ENCODE assay signal across 17 cellular contexts in the genomic region with DNA sequence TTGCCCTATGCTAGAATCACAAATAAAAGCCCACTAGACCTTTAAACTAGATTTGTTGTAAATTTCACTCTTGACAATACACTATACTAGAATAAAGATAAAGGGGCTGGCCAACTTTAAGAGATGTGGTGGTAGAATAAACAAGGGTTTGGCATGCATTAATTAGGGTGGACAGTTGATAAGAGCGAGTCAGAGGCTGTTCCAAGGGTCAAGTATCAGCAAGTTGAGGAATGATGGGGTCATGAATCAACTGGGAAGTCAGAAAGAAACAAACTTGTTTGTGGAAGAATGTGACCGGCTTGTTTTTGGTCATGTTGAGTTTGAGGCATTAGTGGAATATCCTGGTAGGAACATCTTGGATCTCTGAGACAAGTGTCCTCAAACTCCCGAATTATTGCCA.
DNase-seq lines count a peak whose midpoint lies in the region; ATAC-seq, FAIRE-seq and TF ChIP-seq lines count a peak whose summit lies in the region.
"Had no signal": no experiment of that assay in that cellular context is flagged by ENCODE, and none has a peak within 500 bp of the region (broad histone marks: within the 10 kb centered on the region; RNA-seq: fewer than 3 reads in every experiment).

No MANE protein-coding gene starts in this region.

- H2AFZ ChIP-seq in HepG2 (ENCODE audit: low read length) (no peak overlapping the region), PC-9 (no peak overlapping the region)

- no peaks in the 10 kb centered on the region for H3K27me3 ChIP-seq in liver (ENCODE audit: control insufficient read depth in 4 of 4, insufficient read depth in 4 of 4, low read length in 3 of 4)
- no peaks in the 10 kb centered on the region; a peak in 1 of 5 replicates for H3K27me3 ChIP-seq in HepG2 (ENCODE audit: control insufficient read depth in 1 of 2, insufficient read depth in 2 of 2, low read length in 2 of 2)
- no peaks in the 10 kb centered on the region for H3K27me3 ChIP-seq in PC-9 (ENCODE audit: insufficient read depth, low read depth)
- H3K27me3 ChIP-seq in HAP-1 (ENCODE audit: low read depth) = no peaks in the 10 kb centered on the region
- H3K27me3 ChIP-seq: BLaER1 had no signal

- no peak for FAIRE-seq in HepG2 (lab: Jason Lieb, UNC)
- FAIRE-seq: GM12878 had no signal

- H3K9ac ChIP-seq in liver (ENCODE audit: low read depth in 1 of 2, low read length in 2 of 2) = no peak overlapping the region
- no peak overlapping the region for H3K9ac ChIP-seq in HepG2 (ENCODE audit: insufficient read depth, low read depth, low read length)
- H3K9ac ChIP-seq: BLaER1 had no signal

- WGBS in liver = 44% methylated on average over 3 of the region's 3 CpGs
- WGBS in HepG2 (ENCODE audit: low lambda C conversion rate) = 7% methylated on average over 3 of the region's 3 CpGs

- no peak for ATAC-seq in HepG2
- ATAC-seq in HG03159 (IDR thresholded peaks at IDR 0.05; ENCODE audit: unreplicated experiment) = no peak
- ATAC-seq: GM12878 had no signal

- no peak for TF ChIP-seq CTCF in liver (IDR thresholded peaks at IDR 0.05; ENCODE audit: low read depth, low read length, missing input control)
- TF ChIP-seq CTCF in HepG2 (CRISPR knock-in tag; IDR thresholded peaks at IDR 0.05) = no peak
- TF ChIP-seq CTCF in PC-9 (conservative IDR thresholded peaks at IDR 0.05) = no peak

- BruUV-seq in HepG2 (replicated peaks; lab: Mats Ljungman, UMichigan) (no TSS peak), PC-9 (replicated peaks; lab: Mats Ljungman, UMichigan) (no TSS peak)

- DNase-seq in HepG2 (ENCODE audit: low spot score) = no peak
- DNase-seq in PC-9 = no peak
- peak; percentile 28 for DNase-seq in kidney tubule cell (ENCODE audit: low spot score)
- no peak for DNase-seq in erythroblast (lab: John Stamatoyannopoulos, UW)
- no peak for DNase-seq in retina
- DNase-seq in HAP-1 (ENCODE audit: low spot score in 2 of 2) = no peak
- DNase-seq: 8988T; CD4-positive, alpha-beta memory T cell; DMS153; DMS79; GOT3; H7 had no signal

- intact Hi-C loops in HepG2 (cut with micrococcal nuclease; ENCODE audit: unreplicated experiment) = no loop called here
- intact Hi-C loops in PC-9 (cut with micrococcal nuclease; ENCODE audit: unreplicated experiment) = no loop called here

- H3K4me1 ChIP-seq in liver (ENCODE audit: control insufficient read depth in 4 of 4, insufficient read depth in 4 of 4, low read length in 3 of 4) (no peaks in the 10 kb centered on the region), HepG2 (ENCODE audit: insufficient read depth, low read length) (no peaks in the 10 kb centered on the region), PC-9 (replicated peaks; ENCODE audit: insufficient read depth) (peaks cover 10% of the 10 kb centered on the region; the same call in 1 of the 2 replicates), HAP-1 (peaks cover 17% of the 10 kb centered on the region)

- TF ChIP-seq EP300 in HepG2 (IDR thresholded peaks at IDR 0.05; ENCODE audit: low read depth in 2 of 2, low read length in 2 of 2) = no peak
- TF ChIP-seq EP300 in HepG2 (CRISPR knock-in tag; IDR thresholded peaks at IDR 0.05; ENCODE audit: borderline replicate concordance) = no peak

- H3K9me2 ChIP-seq in PC-9 (ENCODE audit: insufficient read depth) = no peaks in the 10 kb centered on the region

- in situ Hi-C loops in HepG2 (cut with HindIII; ENCODE audit: extremely low pct_ligation_motif_present, low pct_unique_long_range_greater_than_20kb) (no loop called here), HAP-1 (cut with MboI; ENCODE audit: low sequenced_read_pairs) (no loop called here)

- CTCF ChIA-PET in HepG2 (lab: Yijun Ruan, JAX; ENCODE audit: low intra/inter-chr PET ratio, low total read pairs) (no interaction called here), PC-9 (lab: Charles Lee) (no interaction called here)

- TF ChIP-seq RAD21 in liver (IDR thresholded peaks at IDR 0.05) = peak in 1 of 2 donors; percentile 18
- TF ChIP-seq RAD21 in HepG2 (CRISPR knock-in tag; IDR thresholded peaks at IDR 0.05) = no peak

- H3K79me2 ChIP-seq in HepG2 (ENCODE audit: insufficient read depth, low read length) (no peaks in the 10 kb centered on the region), PC-9 (ENCODE audit: low read depth) (no peaks in the 10 kb centered on the region)

- H3K4me2 ChIP-seq in HepG2 (ENCODE audit: low read depth, low read length) (no peak overlapping the region), PC-9 (peak overlapping the region; percentile 7; the same call in 1 of the 2 replicates)
- H3K4me2 ChIP-seq: BLaER1 had no signal

- no peaks in the 10 kb centered on the region for H4K20me1 ChIP-seq in HepG2 (ENCODE audit: insufficient read depth, low read length)
- no peaks in the 10 kb centered on the region for H4K20me1 ChIP-seq in PC-9 (ENCODE audit: insufficient read depth)
- H4K20me1 ChIP-seq: BLaER1 had no signal

- TF ChIP-seq POLR2A in HepG2 (IDR thresholded peaks at IDR 0.05; ENCODE audit: insufficient read depth in 1 of 2, low read depth in 2 of 2, low read length in 2 of 2) (no peak), erythroblast (IDR thresholded peaks at IDR 0.05; ENCODE audit: low read length) (no peak)

- POLR2A ChIA-PET in HepG2 (lab: Yijun Ruan, JAX) (no interaction called here), PC-9 (lab: Charles Lee; ENCODE audit: unreplicated experiment) (interaction anchor here (0.6 kb wide), 1 partner anchor 308 kb away, joined by 3 read pairs; no protein-coding TSS in a partner anchor)

- no peaks in the 10 kb centered on the region for H3K9me3 ChIP-seq in liver (ENCODE audit: control insufficient read depth in 4 of 4, low read length in 3 of 4)
- H3K9me3 ChIP-seq in HepG2 (ENCODE audit: low read length) = no peaks in the 10 kb centered on the region
- no peaks in the 10 kb centered on the region; the same call in 1 of the 2 replicates for H3K9me3 ChIP-seq in PC-9 (ENCODE audit: insufficient read depth, low read depth)
- H3K9me3 ChIP-seq in HAP-1 = no peaks in the 10 kb centered on the region

- H3K4me3 ChIP-seq in liver (ENCODE audit: low read depth in 1 of 3, low read length in 3 of 3) (no peak overlapping the region), HepG2 (replicated peaks in 1 of 3; ENCODE audit: insufficient read depth in 1 of 3, low read depth in 2 of 3, low read length in 3 of 3) (no peak overlapping the region), PC-9 (no peak overlapping the region), HAP-1 (no peak overlapping the region)
- H3K4me3 ChIP-seq: BLaER1, GM12878 had no signal

- H3K27ac ChIP-seq in liver (ENCODE audit: low read depth in 1 of 2, low read length in 2 of 2) (no peak overlapping the region), HepG2 (ENCODE audit: extremely low read length, insufficient read depth, low read length) (no peak overlapping the region), PC-9 (no peak overlapping the region)
- H3K27ac ChIP-seq: BLaER1, HL-60 had no signal

- no peaks in the 10 kb centered on the region for H3K36me3 ChIP-seq in liver (ENCODE audit: control insufficient read depth in 4 of 4, insufficient read depth in 3 of 4, low read depth in 1 of 4, low read length in 3 of 4)
- no peaks in the 10 kb centered on the region for H3K36me3 ChIP-seq in HepG2 (replicated peaks in 1 of 2; ENCODE audit: control insufficient read depth in 1 of 2, insufficient read depth in 2 of 2, low read length in 2 of 2)
- H3K36me3 ChIP-seq in PC-9 (ENCODE audit: low read depth) = no peaks in the 10 kb centered on the region
- no peaks in the 10 kb centered on the region for H3K36me3 ChIP-seq in HAP-1 (replicated peaks)
- H3K36me3 ChIP-seq: BLaER1 had no signal

- 0 out of 2 replicates have a peak, but pooled peaks cover 4% of the 10 kb centered on the region for H3F3A ChIP-seq in PC-9 (ENCODE audit: insufficient read depth, low read depth)

TF ChIP-seq in liver, 16 proteins besides CTCF, POLR2A, EP300 and RAD21:
- peak; percentile 95 for TF ChIP-seq NR2F2 (IDR thresholded peaks at IDR 0.05)
- no peak for TF ChIP-seq YY1 (IDR thresholded peaks at IDR 0.05)
- TF ChIP-seq SP1 (IDR thresholded peaks at IDR 0.05) = no peak
- peak; percentile 18 to 51 for TF ChIP-seq RXRA (IDR thresholded peaks at IDR 0.05)

TF ChIP-seq in HepG2, 621 proteins besides CTCF, POLR2A, EP300 and RAD21 (continues in another document):
- TF ChIP-seq, protein P1, sequence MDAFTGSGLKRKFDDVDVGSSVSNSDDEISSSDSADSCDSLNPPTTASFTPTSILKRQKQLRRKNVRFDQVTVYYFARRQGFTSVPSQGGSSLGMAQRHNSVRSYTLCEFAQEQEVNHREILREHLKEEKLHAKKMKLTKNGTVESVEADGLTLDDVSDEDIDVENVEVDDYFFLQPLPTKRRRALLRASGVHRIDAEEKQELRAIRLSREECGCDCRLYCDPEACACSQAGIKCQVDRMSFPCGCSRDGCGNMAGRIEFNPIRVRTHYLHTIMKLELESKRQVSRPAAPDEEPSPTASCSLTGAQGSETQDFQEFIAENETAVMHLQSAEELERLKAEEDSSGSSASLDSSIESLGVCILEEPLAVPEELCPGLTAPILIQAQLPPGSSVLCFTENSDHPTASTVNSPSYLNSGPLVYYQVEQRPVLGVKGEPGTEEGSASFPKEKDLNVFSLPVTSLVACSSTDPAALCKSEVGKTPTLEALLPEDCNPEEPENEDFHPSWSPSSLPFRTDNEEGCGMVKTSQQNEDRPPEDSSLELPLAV (CRISPR knock-in tag; conservative IDR thresholded peaks at IDR 0.05; ENCODE audit: low read depth) = no peak
